ENCODE assay signal across 8 cellular contexts in genomic region chr21:30044447-30045064, GRCh38.
DNase-seq lines count a peak whose midpoint lies in the region; FAIRE-seq and TF ChIP-seq lines count a peak whose summit lies in the region.

No MANE protein-coding gene starts in this region.

- no peaks in the 10 kb centered on the region for H3K27me3 ChIP-seq in bronchial epithelial cell (ENCODE audit: control insufficient read depth, insufficient read depth, low read length)

- TF ChIP-seq CTCF in NB4 (IDR thresholded peaks at IDR 0.05; ENCODE audit: low read depth, low read length) (peak; percentile 66), bronchial epithelial cell (IDR thresholded peaks at IDR 0.05; ENCODE audit: insufficient read depth, low read length, severe bottlenecking) (peak; percentile 58)

- TF ChIP-seq POLR2A in NB4 (IDR thresholded peaks at IDR 0.05; ENCODE audit: extremely low read depth, insufficient read length) = no peak

- H3K36me3 ChIP-seq in bronchial epithelial cell (ENCODE audit: control insufficient read depth, insufficient read depth, low read length) = no peaks in the 10 kb centered on the region

- DNase-seq in NCI-H2107 treated with DMSO at 0.1 percent for 48 hours (lab: John Stamatoyannopoulos, UW; ENCODE audit: unreplicated experiment) (peak; percentile 10), NCI-H2107 (lab: John Stamatoyannopoulos, UW) (no peak), NB4 (ENCODE audit: low read depth) (peak; percentile 14), bronchial epithelial cell (ENCODE audit: low read depth) (peak; percentile 28), myocyte (ENCODE audit: low read depth) (peak; percentile 16), HK-2 (ENCODE audit: unreplicated experiment) (no peak), posterior vena cava (ENCODE audit: low spot score) (no peak), HPDE6-E6E7 (ENCODE audit: extremely low spot score) (no peak)

- H3K4me3 ChIP-seq in NB4 (ENCODE audit: low read depth, low read length) = no peak overlapping the region
- no peak overlapping the region for H3K4me3 ChIP-seq in bronchial epithelial cell (ENCODE audit: low read depth, low read length)

- no peak for FAIRE-seq in bronchial epithelial cell (lab: Jason Lieb, UNC)

- intact Hi-C loops in posterior vena cava (cut with DNase I) = no loop called here

Comparison
In these comparisons a context has a peak if more than half of its experiments do, and no peak if none do; other contexts are left out.
1. DNase-seq: peak in NCI-H2107 treated with DMSO at 0.1 percent for 48 hours (single experiment), NB4 (single experiment), bronchial epithelial cell (single experiment) and myocyte (single experiment); none in NCI-H2107 (single experiment), HK-2 (single experiment), posterior vena cava (single experiment) and HPDE6-E6E7 (single experiment).